Comparison of ENCODE assay signal across 8 cellular contexts in genomic region chr10:22325948-22326702, GRCh38. TPM values are rescaled to one million over a fixed set of nuclear protein-coding genes. Genes with fewer than 3 reads are reported as not detected.
DNase-seq lines count a peak whose midpoint lies in the region; ATAC-seq and TF ChIP-seq lines count a peak whose summit lies in the region.

No MANE protein-coding gene starts in this region.

- no peak for ATAC-seq in psoas muscle
- no peak for ATAC-seq in left lobe of liver

- peak overlapping the region; percentile 61 for H3K4me3 ChIP-seq in GM12864 (ENCODE audit: low read depth, low read length)
- peak overlapping the region; percentile 49 to 73 (median 64) for H3K4me3 ChIP-seq in Peyer's patch
- peak overlapping the region; percentile 50 to 73 (median 61) for H3K4me3 ChIP-seq in esophagus squamous epithelium
- H3K4me3 ChIP-seq in psoas muscle: peak overlapping the region; percentile 87

- H3K27ac ChIP-seq in Peyer's patch: peak overlapping the region; percentile 35 to 66 (median 50)
- peak overlapping the region; percentile 55 to 83 (median 73) for H3K27ac ChIP-seq in esophagus squamous epithelium
- H3K27ac ChIP-seq in psoas muscle: peak overlapping the region; percentile 24

- no peaks in the 10 kb centered on the region for H3K9me3 ChIP-seq in Peyer's patch
- no peaks in the 10 kb centered on the region for H3K9me3 ChIP-seq in esophagus squamous epithelium
- no peaks in the 10 kb centered on the region for H3K9me3 ChIP-seq in psoas muscle

- TF ChIP-seq CTCF in GM12864 (IDR thresholded peaks at IDR 0.05; ENCODE audit: low read depth, low read length, missing control alignments) (no peak), Peyer's patch (IDR thresholded peaks at IDR 0.05) (no peak), esophagus squamous epithelium (IDR thresholded peaks at IDR 0.05) (peak in 1 of 6 experiments; percentile 10), psoas muscle (IDR thresholded peaks at IDR 0.05) (no peak)

- TF ChIP-seq POLR2A in Peyer's patch (IDR thresholded peaks at IDR 0.05) (no peak), esophagus squamous epithelium (IDR thresholded peaks at IDR 0.05) (no peak)

- intact Hi-C loops in esophagus squamous epithelium (cut with DNase I) (loop anchor here (10.0 kb wide), 2 partner anchors 109 to 321 kb away; partner anchors contain the start of gene DNAJC1), psoas muscle (cut with DNase I) (loop anchor here in 1 of 2 donors (10.0 kb wide), 3 partner anchors 769 to 831 kb away; partner anchors contain the start of genes MSRB2 and SKIDA1)

- H3K36me3 ChIP-seq in Peyer's patch (peaks cover 0 to 12% (median 0%) of the 10 kb centered on the region in 3 donors), esophagus squamous epithelium (peaks cover 0 to 32% (median 3%) of the 10 kb centered on the region in 3 donors), psoas muscle (ENCODE audit: insufficient read depth in 1 of 2, low read depth in 1 of 2) (peaks cover 5 to 47% of the 10 kb centered on the region in 2 donors)

- no peak for DNase-seq in GM12864 (ENCODE audit: low read depth)
- no peak for DNase-seq in Peyer's patch
- DNase-seq in esophagus squamous epithelium (lab: John Stamatoyannopoulos, UW): no peak
- no peak for DNase-seq in psoas muscle
- DNase-seq in SKM-1 treated with dmso at 0.1 percent for 144 hours (lab: John Stamatoyannopoulos, UW; ENCODE audit: unreplicated experiment): no peak
- no peak for DNase-seq in NCI-H510A (lab: John Stamatoyannopoulos, UW)
- no peak for DNase-seq in GDM1 (lab: John Stamatoyannopoulos, UW)
- DNase-seq in left lobe of liver (ENCODE audit: low spot score): no peak

- H3K4me1 ChIP-seq in Peyer's patch (peaks cover 0 to 37% (median 2%) of the 10 kb centered on the region in 4 donors), esophagus squamous epithelium (peaks cover 4 to 45% (median 16%) of the 10 kb centered on the region in 3 donors), psoas muscle (peaks cover 11% of the 10 kb centered on the region)

- H3K27me3 ChIP-seq in Peyer's patch: no peaks in the 10 kb centered on the region
- peaks cover 0 to 31% (median 3%) of the 10 kb centered on the region in 4 donors for H3K27me3 ChIP-seq in esophagus squamous epithelium
- no peaks in the 10 kb centered on the region for H3K27me3 ChIP-seq in psoas muscle (ENCODE audit: insufficient read depth in 3 of 3, low read length in 2 of 3)

- WGBS in esophagus squamous epithelium, 2 donors: 43 to 71% methylated on average over 7 to 12 of the region's 18 CpGs
- 42 to 57% (median 44%) methylated on average over 18 of the region's 18 CpGs for WGBS in psoas muscle, 3 donors

RNA-seq across cellular contexts. Expression of gene BMI1, which starts 5.2 kb away (rescaled TPM):
- total RNA-seq in Peyer's patch (10 to 100 TPM; 15.6 to 47.9 (median 17.6) TPM), esophagus squamous epithelium (10 to 100 TPM in 3 of 4 donors, 1 to 10 TPM in 1; 9.6 to 44.4 (median 21.4) TPM), psoas muscle (10 to 100 TPM; 32.7 to 57.4 (median 43.6) TPM), left lobe of liver (25.4 TPM)
- polyA plus RNA-seq in psoas muscle: 10 to 100 TPM; 21.4 to 57.6 (median 28.3) TPM

RNA-seq across cellular contexts. Expression of gene COMMD3, which starts 9.9 kb away (rescaled TPM):
- total RNA-seq in Peyer's patch: 100 to 1,000 TPM in 1 of 4 donors, 10 to 100 TPM in 3; 23.0 to 113 (median 36.6) TPM
- total RNA-seq in esophagus squamous epithelium: 10 to 100 TPM; 14.9 to 31.4 (median 24.2) TPM
- 10 to 100 TPM; 45.5 to 81.4 (median 64.8) TPM for total RNA-seq in psoas muscle
- polyA plus RNA-seq in psoas muscle: 10 to 100 TPM; 42.3 to 74.0 (median 57.4) TPM
- 30.1 TPM for total RNA-seq in left lobe of liver

RNA-seq across cellular contexts. Expression of gene SPAG6, which starts 19.2 kb away (rescaled TPM):
- total RNA-seq in Peyer's patch: not detected
- under 1 TPM in 1 of 4 donors, not detected in 3; 0.19 TPM for total RNA-seq in esophagus squamous epithelium
- total RNA-seq in psoas muscle: under 1 TPM in 1 of 4 donors, not detected in 3; 0.15 TPM
- not detected for polyA plus RNA-seq in psoas muscle
- not detected for total RNA-seq in left lobe of liver
